In genomic region chr20:62163485-62163865, GRCh38 we compare ENCODE assay signal across 32 cellular contexts. TPM values are rescaled to one million over a fixed set of nuclear protein-coding genes. Genes with fewer than 3 reads are reported as not detected.
"Had no signal": no experiment of that assay in that cellular context is flagged by ENCODE, and none has a peak within 500 bp of the region (broad histone marks: within the 10 kb centered on the region; RNA-seq: fewer than 3 reads in every experiment).

No MANE protein-coding gene starts in this region.

- H3K9me3 ChIP-seq: pancreas, prostate gland, right atrium auricular region, spleen, suprapubic skin, testis, tibial artery, upper lobe of left lung, vagina had no signal

- FAIRE-seq: pancreas had no signal

- DNase-seq: naive B cell; naive thymus-derived CD8-positive, alpha-beta T cell; nephron progenitor cell; occipital lobe; retina; stimulated activated CD4-positive, alpha-beta T cell treated with anti-CD3 and anti-CD28 coated beads, Interleukin-12 subunit alpha, Interleukin-12 subunit beta, amount 100 ng/mL, for 4 hours; stimulated activated CD4-positive, alpha-beta T cell treated with anti-CD3 and anti-CD28 coated beads, Interleukin-2, amount 100 ng/mL, for 24 hours; stimulated activated CD4-positive, alpha-beta T cell treated with anti-CD3 and anti-CD28 coated beads, Interleukin-2, amount 100 ng/mL, for 48 hours; stimulated activated CD4-positive, alpha-beta T cell treated with anti-CD3 and anti-CD28 coated beads, Interleukin-4, amount 100 ng/mL, for 24 hours; stimulated activated naive CD4-positive, alpha-beta T cell; stimulated activated naive CD8-positive, alpha-beta T cell treated with anti-CD3 and anti-CD28 coated beads, Interleukin-15, amount 100 ng/mL, for 72 hours; stimulated activated naive CD8-positive, alpha-beta T cell treated with anti-CD3 and anti-CD28 coated beads, Interleukin-15, Interleukin-2, amounts not matched to agents 100 U/mL and 50 U/mL, for 24 hours; substantia nigra; testis; tibial artery; trophoblast cell had no signal

- H3K27ac ChIP-seq: pancreas, prostate gland, right atrium auricular region, spleen, suprapubic skin, testis, tibial artery, upper lobe of left lung, vagina had no signal

- H3K4me1 Mint-ChIP-seq: neural crest cell had no signal

- H3K27ac Mint-ChIP-seq: natural killer cell treated with Interleukin-12 subunit alpha and Interleukin-12 subunit beta and Interleukin-15 and Interleukin-18, amount 100 ng/mL, for 72 hours; stimulated activated effector memory CD8-positive, alpha-beta T cell treated with anti-CD3 and anti-CD28 coated beads, Interleukin-12 subunit alpha, Interleukin-12 subunit beta, amount 100 ng/mL, for 72 hours; stimulated activated naive CD8-positive, alpha-beta T cell treated with anti-CD3 and anti-CD28 coated beads, Interleukin-15, amount 100 ng/mL, for 72 hours had no signal

- H3K4me3 ChIP-seq: pancreas, prostate gland, right atrium auricular region, skin epidermis, smooth muscle cell, spleen, suprapubic skin, testis, tibial artery, upper lobe of left lung, vagina had no signal

- H3K27me3 Mint-ChIP-seq: naive B cell; naive thymus-derived CD8-positive, alpha-beta T cell; natural killer cell treated with Interleukin-12 subunit alpha and Interleukin-12 subunit beta and Interleukin-15 and Interleukin-18, amount 100 ng/mL, for 72 hours; stimulated activated naive CD8-positive, alpha-beta T cell treated with anti-CD3 and anti-CD28 coated beads, Interleukin-15, amount 100 ng/mL, for 72 hours had no signal

- H3K9me3 Mint-ChIP-seq: naive B cell; naive thymus-derived CD8-positive, alpha-beta T cell; natural killer cell treated with Interleukin-12 subunit alpha and Interleukin-12 subunit beta and Interleukin-15 and Interleukin-18, amount 100 ng/mL, for 72 hours; nephron progenitor cell; neural crest cell; stimulated activated effector memory CD8-positive, alpha-beta T cell treated with anti-CD3 and anti-CD28 coated beads, Interleukin-12 subunit alpha, Interleukin-12 subunit beta, amount 100 ng/mL, for 72 hours; stimulated activated naive CD8-positive, alpha-beta T cell treated with anti-CD3 and anti-CD28 coated beads, Interleukin-15, amount 100 ng/mL, for 72 hours had no signal

- H3K4me3 Mint-ChIP-seq: naive thymus-derived CD8-positive, alpha-beta T cell; natural killer cell treated with Interleukin-12 subunit alpha and Interleukin-12 subunit beta and Interleukin-15 and Interleukin-18, amount 100 ng/mL, for 72 hours; nephron progenitor cell; neural crest cell; stimulated activated effector memory CD8-positive, alpha-beta T cell treated with anti-CD3 and anti-CD28 coated beads, Interleukin-12 subunit alpha, Interleukin-12 subunit beta, amount 100 ng/mL, for 72 hours; stimulated activated naive CD8-positive, alpha-beta T cell treated with anti-CD3 and anti-CD28 coated beads, Interleukin-15, amount 100 ng/mL, for 72 hours had no signal

- ATAC-seq: naive thymus-derived CD8-positive, alpha-beta T cell; sciatic nerve; stimulated activated effector memory CD8-positive, alpha-beta T cell treated with anti-CD3 and anti-CD28 coated beads, Interleukin-12 subunit alpha, Interleukin-12 subunit beta, amount 100 ng/mL, for 72 hours; stimulated activated naive CD8-positive, alpha-beta T cell treated with anti-CD3 and anti-CD28 coated beads, Interleukin-15, amount 100 ng/mL, for 72 hours; stimulated activated naive CD8-positive, alpha-beta T cell treated with anti-CD3 and anti-CD28 coated beads, Interleukin-15, Interleukin-2, amounts not matched to agents 100 U/mL and 50 U/mL, for 24 hours had no signal

- H3K4me2 ChIP-seq: smooth muscle cell had no signal

- H3K27me3 ChIP-seq: pancreas, right atrium auricular region, spleen, suprapubic skin, testis, tibial artery, upper lobe of left lung, vagina had no signal

- H3K4me1 ChIP-seq: pancreas, prostate gland, right atrium auricular region, testis, tibial artery, upper lobe of left lung, vagina had no signal

RNA-seq across cellular contexts. Expression of gene HRH3, which starts 56.6 kb away (rescaled TPM):
- total RNA-seq: naive thymus-derived CD8-positive, alpha-beta T cell; natural killer cell treated with Interleukin-12 subunit alpha and Interleukin-12 subunit beta and Interleukin-15 and Interleukin-18, amount 100 ng/mL, for 72 hours; osteocyte; posterior vena cava; pulmonary artery endothelial cell; right atrium auricular region; sciatic nerve; smooth muscle cell; spleen; suprapubic skin; upper lobe of left lung; vagina had no signal
- polyA plus RNA-seq: naive thymus-derived CD8-positive, alpha-beta T cell; smooth muscle cell; spleen had no signal
